In genomic region chr4:70713453-70714026, GRCh38 we compare ENCODE assay signal across 8 cellular contexts. TPM values are rescaled to one million over a fixed set of nuclear protein-coding genes. Genes with fewer than 3 reads are reported as not detected.
DNase-seq lines count a peak whose midpoint lies in the region; ATAC-seq and TF ChIP-seq lines count a peak whose summit lies in the region.

No MANE protein-coding gene starts in this region.

- DNase-seq in RWPE1 (ENCODE audit: low spot score): peak; percentile 11
- no peak for DNase-seq in activated gamma-delta T cell (lab: John Stamatoyannopoulos, UW)
- DNase-seq in NCI-H128 (lab: John Stamatoyannopoulos, UW; ENCODE audit: unreplicated experiment): no peak
- no peak for DNase-seq in stimulated activated CD4-positive, alpha-beta T cell treated with anti-CD3 and anti-CD28 coated beads, Interleukin-1b, Interleukin-23, amount 100 ng/mL, for 48 hours
- DNase-seq in HT-29 (ENCODE audit: low spot score): no peak

- H3K4me1 ChIP-seq in skeletal muscle tissue (ENCODE audit: control insufficient read depth in 3 of 3, insufficient read depth in 3 of 3, low read length in 3 of 3): peaks cover 0 to 29% (median 17%) of the 10 kb centered on the region in 3 donors

- no peaks in the 10 kb centered on the region for H3K9me3 ChIP-seq in skeletal muscle tissue (ENCODE audit: control insufficient read depth in 3 of 3, low read length in 3 of 3)

- POLR2A ChIA-PET in RWPE1 (lab: Yijun Ruan, JAX; ENCODE audit: low non-redundant PET): no interaction called here

- no peaks in the 10 kb centered on the region for H3K36me3 ChIP-seq in skeletal muscle tissue (ENCODE audit: control insufficient read depth in 3 of 3, insufficient read depth in 3 of 3, low read length in 3 of 3)

- no peak overlapping the region for H3K4me3 ChIP-seq in skeletal muscle tissue (ENCODE audit: low read length in 3 of 3)

- H3K27ac ChIP-seq in RWPE1 (no peak overlapping the region), skeletal muscle tissue (ENCODE audit: low read depth, low read length) (peak overlapping the region; percentile 26)

- no peak overlapping the region for H3K9ac ChIP-seq in skeletal muscle tissue (ENCODE audit: low read depth in 1 of 3, low read length in 3 of 3)

- no peaks in the 10 kb centered on the region for H3K27me3 ChIP-seq in skeletal muscle tissue (ENCODE audit: control insufficient read depth in 3 of 3, insufficient read depth in 3 of 3, low read length in 3 of 3)

- ATAC-seq in GM19351 (IDR thresholded peaks at IDR 0.05; ENCODE audit: unreplicated experiment) (peak; percentile 38), HG02938 (IDR thresholded peaks at IDR 0.05; ENCODE audit: unreplicated experiment) (peak; percentile 40)

- CTCF ChIA-PET in RWPE1 (lab: Yijun Ruan, JAX): interaction anchor here (0.7 kb wide), 1 partner anchor 669 kb away, joined by 3 read pairs; no protein-coding TSS in a partner anchor

- TF ChIP-seq CTCF in RWPE1 (conservative IDR thresholded peaks at IDR 0.05; ENCODE audit: low read depth): no peak

RNA-seq across cellular contexts. Expression of gene RUFY3, which starts 8.2 kb away (rescaled TPM):
- 60.0 TPM for total RNA-seq in skeletal muscle tissue
- 15.0 and 18.7 TPM in 2 replicates for total RNA-seq in HT-29 (2014; rRNA removed; shearing (Covaris generic))

RNA-seq across cellular contexts. Expression of gene UTP3, which starts 25.2 kb away (rescaled TPM):
- total RNA-seq in skeletal muscle tissue: 13.6 TPM
- 17.5 and 19.2 TPM in 2 replicates for total RNA-seq in HT-29 (2014; rRNA removed; shearing (Covaris generic))

RNA-seq across cellular contexts. Expression of gene JCHAIN, which starts 47.2 kb away (rescaled TPM):
- total RNA-seq in skeletal muscle tissue: 2.1 TPM
- total RNA-seq in HT-29 (2014; rRNA removed; shearing (Covaris generic)): not detected in 2 replicates
